ENCODE assay signal across 8 cellular contexts in genomic region chr17:48626470-48627241, GRCh38. TPM values are rescaled to one million over a fixed set of nuclear protein-coding genes. Genes with fewer than 3 reads are reported as not detected.
DNase-seq lines count a peak whose midpoint lies in the region; ATAC-seq and TF ChIP-seq lines count a peak whose summit lies in the region.

No MANE protein-coding gene starts in this region.

- ATAC-seq in activated T-cell treated with anti-CD3 and anti-CD28 coated beads, Interleukin-2, amount 50 U/mL, for 72 hours (replicated peaks in 1 of 2) = peak; percentile 81 to 83
- ATAC-seq in HG02571 (IDR thresholded peaks at IDR 0.05; ENCODE audit: unreplicated experiment) = no peak
- no peak for ATAC-seq in GM19452 (IDR thresholded peaks at IDR 0.05; ENCODE audit: unreplicated experiment)

- H3K23ac ChIP-seq in mesenchymal stem cell (ENCODE audit: low read length in 2 of 2) = no peak overlapping the region

- intact Hi-C loops in vagina (cut with DNase I) = no loop called here

- DNase-seq in COLO668 (lab: John Stamatoyannopoulos, UW; ENCODE audit: unreplicated experiment) (peak; percentile 33), M059J (ENCODE audit: low read depth) (peak; percentile 85), mesenchymal stem cell (peak; percentile 97), vagina (ENCODE audit: extremely low spot score in 2 of 2) (no peak), NOMO-1 (lab: John Stamatoyannopoulos, UW; ENCODE audit: unreplicated experiment in 2 of 2) (no peak)
- peak; percentile 78 to 79 for DNase-seq in activated T-cell treated with anti-CD3 and anti-CD28 coated beads, Interleukin-2, amount 50 U/mL, for 72 hours

- H3K27me3 ChIP-seq in mesenchymal stem cell (ENCODE audit: control insufficient read depth in 1 of 2, insufficient read depth in 1 of 2, low read length in 2 of 2) (peaks cover 95 to 98% of the 10 kb centered on the region in 2 experiments), vagina (peaks cover 13% of the 10 kb centered on the region)

- H3K36me3 ChIP-seq in mesenchymal stem cell (ENCODE audit: control insufficient read depth in 1 of 2, insufficient read depth in 2 of 2, low read depth in 1 of 2, low read length in 2 of 2) (no peaks in the 10 kb centered on the region), vagina (no peaks in the 10 kb centered on the region)

- no peak for TF ChIP-seq POLR2A in vagina (IDR thresholded peaks at IDR 0.05)

- H2AK5ac ChIP-seq in mesenchymal stem cell (ENCODE audit: low read length, severe bottlenecking) = no peak overlapping the region

- peak overlapping the region; percentile 51 for H3K4me2 ChIP-seq in mesenchymal stem cell (ENCODE audit: low read length, poor library complexity, severe bottlenecking)

- no peak overlapping the region for H2BK15ac ChIP-seq in mesenchymal stem cell (ENCODE audit: low read depth, poor library complexity, severe bottlenecking)

- no peak for TF ChIP-seq CTCF in vagina (IDR thresholded peaks at IDR 0.05)

- H3K9ac ChIP-seq in mesenchymal stem cell (ENCODE audit: low read length) = no peak overlapping the region

- H3K4me3 Mint-ChIP-seq in activated T-cell treated with anti-CD3 and anti-CD28 coated beads, Interleukin-2, amount 50 U/mL, for 72 hours = peak overlapping the region; percentile 95 to 97

- H2BK5ac ChIP-seq in mesenchymal stem cell (ENCODE audit: low read depth, low read length, poor library complexity, severe bottlenecking) = no peak overlapping the region

- H3K27ac ChIP-seq in mesenchymal stem cell (ENCODE audit: low read length, poor library complexity, severe bottlenecking) (no peak overlapping the region), vagina (no peak overlapping the region)

- H4K8ac ChIP-seq in mesenchymal stem cell (ENCODE audit: low read length) = peak overlapping the region; percentile 45

- peak overlapping the region; percentile 54 for H3K27ac Mint-ChIP-seq in activated T-cell treated with anti-CD3 and anti-CD28 coated beads, Interleukin-2, amount 50 U/mL, for 72 hours

- H3K4me1 Mint-ChIP-seq in activated T-cell treated with anti-CD3 and anti-CD28 coated beads, Interleukin-2, amount 50 U/mL, for 72 hours (ENCODE audit: low read depth) = peaks cover 6% of the 10 kb centered on the region

- H2BK120ac ChIP-seq in mesenchymal stem cell (ENCODE audit: low read depth, low read length) = peak overlapping the region; percentile 69

- H3K4me3 ChIP-seq in mesenchymal stem cell (ENCODE audit: insufficient read depth in 1 of 2, low read depth in 1 of 2, low read length in 2 of 2) (peak overlapping the region in 1 of 2 experiments; percentile 61), vagina (peak overlapping the region; percentile 35 to 42)

- H3K36me3 Mint-ChIP-seq in activated T-cell treated with anti-CD3 and anti-CD28 coated beads, Interleukin-2, amount 50 U/mL, for 72 hours (ENCODE audit: insufficient read depth in 2 of 2) = peaks cover 3 to 6% of the 10 kb centered on the region in 2 donors

- no peak overlapping the region for H4K91ac ChIP-seq in mesenchymal stem cell (ENCODE audit: low read length)

- H3K9me3 Mint-ChIP-seq in activated T-cell treated with anti-CD3 and anti-CD28 coated beads, Interleukin-2, amount 50 U/mL, for 72 hours = no peaks in the 10 kb centered on the region

- H3K27me3 Mint-ChIP-seq in activated T-cell treated with anti-CD3 and anti-CD28 coated beads, Interleukin-2, amount 50 U/mL, for 72 hours (ENCODE audit: low read depth) = peaks cover 95% of the 10 kb centered on the region

- no peak overlapping the region for H2AFZ ChIP-seq in mesenchymal stem cell (ENCODE audit: low read depth, low read length)

- H3K4ac ChIP-seq in mesenchymal stem cell (ENCODE audit: low read depth in 1 of 2, low read length in 2 of 2) = peak overlapping the region; percentile 66 to 76

- H3K79me1 ChIP-seq in mesenchymal stem cell (replicated peaks; ENCODE audit: low read length, poor library complexity, severe bottlenecking) = no peaks in the 10 kb centered on the region

- WGBS in mesenchymal stem cell = 4% methylated on average over 25 of the region's 38 CpGs

- H2BK12ac ChIP-seq in mesenchymal stem cell (ENCODE audit: low read length in 2 of 2) = peak overlapping the region in 1 of 2 experiments; percentile 64

- H3K4me1 ChIP-seq in mesenchymal stem cell (ENCODE audit: control insufficient read depth, insufficient read depth, low read depth, low read length) (peaks cover 21% of the 10 kb centered on the region), vagina (peaks cover 25% of the 10 kb centered on the region)

- peak overlapping the region; percentile 23 to 68 for H3K18ac ChIP-seq in mesenchymal stem cell (ENCODE audit: low read depth in 1 of 2, low read length in 2 of 2)

- H3K9me3 ChIP-seq in mesenchymal stem cell (ENCODE audit: control insufficient read depth, low read length) (peaks cover 6% of the 10 kb centered on the region), vagina (no peaks in the 10 kb centered on the region)

- H3K14ac ChIP-seq in mesenchymal stem cell (ENCODE audit: low read length in 2 of 2) = no peak overlapping the region

RNA-seq across cellular contexts. Expression of gene HOXB9, which starts 0.5 kb away (rescaled TPM):
- 10.4 and 16.3 TPM in 2 replicates for total RNA-seq in M059J (2014; rRNA removed; shearing (Covaris generic))
- 10 to 100 TPM; 15.0 to 23.0 TPM for total RNA-seq in activated T-cell treated with anti-CD3 and anti-CD28 coated beads, Interleukin-2, amount 50 U/mL, for 72 hours
- polyA plus RNA-seq in mesenchymal stem cell (2013, experiment 1 of 2) = 47.3 TPM
- polyA plus RNA-seq in mesenchymal stem cell (2013, experiment 2 of 2) = 47.4 TPM
- total RNA-seq in vagina = not detected

RNA-seq across cellular contexts. Expression of gene HOXB8, which starts 11.6 kb away (rescaled TPM):
- total RNA-seq in M059J (2014; rRNA removed; shearing (Covaris generic)) = 5.5 and 6.3 TPM in 2 replicates
- not detected for total RNA-seq in activated T-cell treated with anti-CD3 and anti-CD28 coated beads, Interleukin-2, amount 50 U/mL, for 72 hours
- 53.4 TPM for polyA plus RNA-seq in mesenchymal stem cell (2013, experiment 1 of 2)
- 50.0 TPM for polyA plus RNA-seq in mesenchymal stem cell (2013, experiment 2 of 2)
- not detected for total RNA-seq in vagina

RNA-seq across cellular contexts. Expression of gene HOXB7, which starts 15.8 kb away (rescaled TPM):
- 20.0 and 23.3 TPM in 2 replicates for total RNA-seq in M059J (2014; rRNA removed; shearing (Covaris generic))
- total RNA-seq in activated T-cell treated with anti-CD3 and anti-CD28 coated beads, Interleukin-2, amount 50 U/mL, for 72 hours = 1 to 10 TPM; 1.3 to 1.6 TPM
- polyA plus RNA-seq in mesenchymal stem cell (2013, experiment 1 of 2) = 108 TPM
- polyA plus RNA-seq in mesenchymal stem cell (2013, experiment 2 of 2) = 115 TPM
- 3.2 TPM for total RNA-seq in vagina

RNA-seq across cellular contexts. Expression of gene HOXB6, which starts 21.9 kb away (rescaled TPM):
- 6.2 and 9.4 TPM in 2 replicates for total RNA-seq in M059J (2014; rRNA removed; shearing (Covaris generic))
- total RNA-seq in activated T-cell treated with anti-CD3 and anti-CD28 coated beads, Interleukin-2, amount 50 U/mL, for 72 hours = under 1 TPM; 0.24 to 0.51 TPM
- 37.1 TPM for polyA plus RNA-seq in mesenchymal stem cell (2013, experiment 1 of 2)
- polyA plus RNA-seq in mesenchymal stem cell (2013, experiment 2 of 2) = 35.9 TPM
- total RNA-seq in vagina = 1.2 TPM

RNA-seq across cellular contexts. Expression of gene HOXB5, which starts 33.1 kb away (rescaled TPM):
- 0.10 and 0.37 TPM in 2 replicates for total RNA-seq in M059J (2014; rRNA removed; shearing (Covaris generic))
- total RNA-seq in activated T-cell treated with anti-CD3 and anti-CD28 coated beads, Interleukin-2, amount 50 U/mL, for 72 hours = not detected
- 15.0 TPM for polyA plus RNA-seq in mesenchymal stem cell (2013, experiment 1 of 2)
- polyA plus RNA-seq in mesenchymal stem cell (2013, experiment 2 of 2) = 14.1 TPM
- 0.74 TPM for total RNA-seq in vagina

Comparison
In these comparisons a context has a peak if more than half of its experiments do, and no peak if none do; other contexts are left out.
1. DNase-seq: peak in COLO668 (single experiment), M059J (single experiment), activated T-cell treated with anti-CD3 and anti-CD28 coated beads, Interleukin-2, amount 50 U/mL, for 72 hours (2 of 2) and mesenchymal stem cell (single experiment); none in vagina (0 of 2) and NOMO-1 (0 of 2).
2. ATAC-seq: peak in activated T-cell treated with anti-CD3 and anti-CD28 coated beads, Interleukin-2, amount 50 U/mL, for 72 hours (2 of 2); none in HG02571 (single experiment) and GM19452 (single experiment).